In genomic region chr15:73628976-73629854, GRCh38 we compare ENCODE assay signal across 9 cellular contexts. TPM values are rescaled to one million over a fixed set of nuclear protein-coding genes. Genes with fewer than 3 reads are reported as not detected.
A peak's percentile ranks its signal among the peaks of the same experiment; 100 is the strongest.
DNase-seq lines count a peak whose midpoint lies in the region; ATAC-seq, FAIRE-seq and TF ChIP-seq lines count a peak whose summit lies in the region.
"Had no signal": no experiment of that assay in that cellular context is flagged by ENCODE, and none has a peak within 500 bp of the region (broad histone marks: within the 10 kb centered on the region; RNA-seq: fewer than 3 reads in every experiment).

No MANE protein-coding gene starts in this region.

- no peak overlapping the region for H2AFZ ChIP-seq in GM23248

- TF ChIP-seq POLR2A in GM12891 (IDR thresholded peaks at IDR 0.05; ENCODE audit: low read depth, low read length) (no peak), tibial nerve (IDR thresholded peaks at IDR 0.05) (no peak)

- H3K4me1 ChIP-seq in GM23248 (ENCODE audit: insufficient read depth) (peaks cover 77% of the 10 kb centered on the region), endocrine pancreas (ENCODE audit: control insufficient read depth, insufficient read depth, low read length) (peaks cover 45% of the 10 kb centered on the region), rectal smooth muscle tissue (ENCODE audit: control insufficient read depth, insufficient read depth, low read length) (peaks cover 52% of the 10 kb centered on the region), tibial nerve (peaks cover 0 to 85% (median 27%) of the 10 kb centered on the region in 4 donors)

- H3K79me2 ChIP-seq in GM23248 (ENCODE audit: insufficient read depth) = peaks cover 86% of the 10 kb centered on the region

- H3K4me2 ChIP-seq in GM23248 (ENCODE audit: unreplicated experiment) = peak overlapping the region; percentile 90

- H3K27ac ChIP-seq in GM23248 = peak overlapping the region; percentile 66; the same call in 1 of the 2 replicates
- H3K27ac ChIP-seq in rectal smooth muscle tissue (ENCODE audit: low read depth, low read length) = peak overlapping the region; percentile 53
- H3K27ac ChIP-seq in tibial nerve = no peak overlapping the region

- no peaks in the 10 kb centered on the region for H3K9me2 ChIP-seq in GM23248 (ENCODE audit: insufficient read depth)

- H3K36me3 ChIP-seq in GM23248 (ENCODE audit: low read depth) (no peaks in the 10 kb centered on the region), endocrine pancreas (ENCODE audit: control insufficient read depth, insufficient read depth, low read length) (no peaks in the 10 kb centered on the region), rectal smooth muscle tissue (ENCODE audit: control insufficient read depth, insufficient read depth, low read length) (no peaks in the 10 kb centered on the region), tibial nerve (no peaks in the 10 kb centered on the region)

- peak overlapping the region; percentile 17; the same call in 1 of the 2 replicates for H3K4me3 ChIP-seq in GM23248
- H3K4me3 ChIP-seq in endocrine pancreas (ENCODE audit: control insufficient read depth, insufficient read depth, low read length) = peak overlapping the region; percentile 95
- H3K4me3 ChIP-seq in rectal smooth muscle tissue (ENCODE audit: low read length) = no peak overlapping the region
- H3K4me3 ChIP-seq in tibial nerve = no peak overlapping the region

- 55 to 66% methylated on average over 7 of the region's 7 CpGs for WGBS in GM23248 (ENCODE audit: low coverage in 1 of 2, low lambda C conversion rate in 2 of 2, missing lambda C conversion rate in 2 of 2), 2 experiments
- WGBS in tibial nerve, 2 donors = 77 to 78% methylated on average over 7 of the region's 7 CpGs

- H3K9ac ChIP-seq in GM23248 (peak overlapping the region; percentile 92), endocrine pancreas (ENCODE audit: control insufficient read depth, insufficient read depth, low read length) (no peak overlapping the region), rectal smooth muscle tissue (ENCODE audit: low read length) (no peak overlapping the region)

- no peak for FAIRE-seq in GM12891 (lab: Jason Lieb, UNC)

- ATAC-seq in GM21529 (IDR thresholded peaks at IDR 0.05; ENCODE audit: unreplicated experiment) (no peak), HG02610 (IDR thresholded peaks at IDR 0.05; ENCODE audit: unreplicated experiment) (no peak)

- peaks cover 41% of the 10 kb centered on the region for H3F3A ChIP-seq in GM23248 (ENCODE audit: insufficient read depth)

- no peak for TF ChIP-seq CTCF in tibial nerve (IDR thresholded peaks at IDR 0.05)

- H3K9me3 ChIP-seq in GM23248 (ENCODE audit: low read depth) = no peaks in the 10 kb centered on the region
- no peaks in the 10 kb centered on the region for H3K9me3 ChIP-seq in endocrine pancreas (ENCODE audit: control insufficient read depth, low read length)
- no peaks in the 10 kb centered on the region for H3K9me3 ChIP-seq in tibial nerve

- no peaks in the 10 kb centered on the region for H3K27me3 ChIP-seq in GM23248 (replicated peaks; ENCODE audit: insufficient read depth)
- no peaks in the 10 kb centered on the region for H3K27me3 ChIP-seq in endocrine pancreas (ENCODE audit: control insufficient read depth, insufficient read depth, low read length)
- no peaks in the 10 kb centered on the region for H3K27me3 ChIP-seq in rectal smooth muscle tissue (ENCODE audit: control insufficient read depth, insufficient read depth, low read length)
- no peaks in the 10 kb centered on the region for H3K27me3 ChIP-seq in tibial nerve

- peak; percentile 37 for DNase-seq in GM23248
- peak; percentile 32 for DNase-seq in NCI-H2081 treated with DMSO at 0.1 percent for 48 hours (lab: John Stamatoyannopoulos, UW)
- DNase-seq in GM12891 (ENCODE audit: insufficient read length, low spot score) = no peak
- DNase-seq in tibial nerve (ENCODE audit: low spot score in 2 of 2) = no peak
- DNase-seq: activated CD4-positive, alpha-beta T cell treated with anti-CD3 and anti-CD28 coated beads for 1 hour had no signal

- in situ Hi-C loops in GM23248 (cut with MboI) = no loop called here

- H4K20me1 ChIP-seq in GM23248 (ENCODE audit: insufficient read depth) = peaks cover 52% of the 10 kb centered on the region; the same call in 1 of the 2 replicates

- no peak for TF ChIP-seq EP300 in tibial nerve (IDR thresholded peaks at IDR 0.05)

TF ChIP-seq in GM12891, 5 proteins besides CTCF, POLR2A, EP300 and RAD21:
- no peak for TF ChIP-seq PAX5 (IDR thresholded peaks at IDR 0.05; ENCODE audit: insufficient read depth, low read length, severe bottlenecking)
- TF ChIP-seq POLR2AphosphoS5 (IDR thresholded peaks at IDR 0.05; ENCODE audit: low read depth, low read length) = no peak
- no peak for TF ChIP-seq SPI1 (IDR thresholded peaks at IDR 0.05; ENCODE audit: low read depth, low read length)
- no peak for TF ChIP-seq POU2F2 (IDR thresholded peaks at IDR 0.05; ENCODE audit: low read depth, low read length)
- TF ChIP-seq TAF1 (IDR thresholded peaks at IDR 0.05; ENCODE audit: low read depth, low read length) = no peak

RNA-seq across cellular contexts. Expression of gene NPTN, which starts 4.0 kb away (rescaled TPM):
- 183 and 272 TPM in 2 replicates for total RNA-seq in GM23248 (2014; rRNA removed; shearing (Covaris generic))
- polyA plus RNA-seq in GM23248 (2016; fragmentation: Nextera tagmentation; extraction: Ambion mirVana) = 128 and 136 TPM in 2 replicates
- 28.6 TPM for polyA plus RNA-seq in GM12891 (2012; ENCODE audit: low read depth, missing spikeins)
- total RNA-seq in tibial nerve = 100 to 1,000 TPM in 2 of 4 donors, 10 to 100 TPM in 2; 84.3 to 118 (median 106) TPM

RNA-seq across cellular contexts. Expression of gene CD276, which starts 55.0 kb away (rescaled TPM):
- total RNA-seq in GM23248 (2014; rRNA removed; shearing (Covaris generic)) = 94.6 and 102 TPM in 2 replicates
- polyA plus RNA-seq in GM23248 (2016; fragmentation: Nextera tagmentation; extraction: Ambion mirVana) = 104 TPM in 2 replicates
- 1.2 TPM for polyA plus RNA-seq in GM12891 (2012; ENCODE audit: low read depth, missing spikeins)
- total RNA-seq in tibial nerve = 10 to 100 TPM; 42.6 to 93.3 (median 70.9) TPM

Comparison
In these comparisons a context has a peak if more than half of its experiments do, and no peak if none do; other contexts are left out.
1. DNase-seq: peak in GM23248 (single experiment) and NCI-H2081 treated with DMSO at 0.1 percent for 48 hours (single experiment); none in GM12891 (single experiment) and tibial nerve (0 of 2).
2. H3K27ac ChIP-seq: peak in GM23248 (single experiment) and rectal smooth muscle tissue (single experiment); none in tibial nerve (0 of 4).
3. H3K4me3 ChIP-seq: peak in GM23248 (single experiment) and endocrine pancreas (single experiment); none in rectal smooth muscle tissue (single experiment) and tibial nerve (0 of 4).